In the genomic region with DNA sequence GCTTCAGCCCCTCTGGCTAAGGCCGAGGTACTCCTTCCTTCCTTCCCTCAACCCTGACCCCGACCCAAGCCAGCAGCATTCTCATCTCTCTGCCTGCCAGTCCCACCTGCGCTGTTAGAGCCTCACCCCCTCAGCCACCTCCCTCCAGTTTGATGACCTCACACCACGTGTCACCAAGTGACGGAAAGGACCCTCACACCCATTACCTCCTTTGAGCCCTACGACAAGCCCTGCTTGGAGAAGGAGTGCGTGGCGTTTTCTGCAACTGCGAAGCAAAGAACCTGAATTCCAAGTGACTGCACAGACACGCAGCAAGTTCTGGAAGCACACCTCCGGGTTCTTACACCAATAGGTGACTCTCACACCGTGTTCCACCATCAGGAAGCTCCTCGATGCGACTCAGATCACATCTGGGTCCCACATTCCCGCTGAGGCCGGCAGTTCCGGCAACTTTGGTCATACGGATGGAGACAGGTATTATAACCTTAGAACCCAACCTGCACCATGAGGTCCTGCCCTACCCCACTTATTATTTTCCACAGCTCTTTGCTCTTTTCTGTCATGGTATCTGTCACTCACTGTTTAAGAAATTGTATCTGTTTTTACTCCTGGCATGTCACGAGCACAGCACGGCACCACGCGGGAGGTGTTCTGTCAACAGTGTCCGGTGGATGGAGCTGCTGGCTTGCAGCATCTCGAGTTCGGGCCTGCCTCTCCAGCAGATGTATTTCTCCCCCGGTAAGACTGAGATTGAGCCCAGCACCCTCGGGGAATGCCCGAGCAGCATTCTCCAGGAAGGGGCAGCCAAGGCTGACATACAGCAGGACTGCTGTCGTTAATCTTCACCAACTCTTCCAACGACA, we compare ENCODE assay signal across 11 cellular contexts. TPM values are rescaled to one million over a fixed set of nuclear protein-coding genes. Genes with fewer than 3 reads are reported as not detected.
DNase-seq lines count a peak whose midpoint lies in the region; ATAC-seq and TF ChIP-seq lines count a peak whose summit lies in the region.
"Had no signal": no experiment of that assay in that cellular context is flagged by ENCODE, and none has a peak within 500 bp of the region (broad histone marks: within the 10 kb centered on the region; RNA-seq: fewer than 3 reads in every experiment).

No MANE protein-coding gene starts in this region.

- H3K79me2 ChIP-seq in OCI-LY3 (ENCODE audit: low read length), result no peaks in the 10 kb centered on the region

- no peak overlapping the region for H3K4me3 Mint-ChIP-seq in type B pancreatic cell
- H3K4me3 Mint-ChIP-seq: B cell; CD4-positive, alpha-beta T cell had no signal

- DNase-seq in left kidney (ENCODE audit: low read depth, low spot score), result peak; percentile 58
- no peak for DNase-seq in sciatic nerve (ENCODE audit: low spot score)
- DNase-seq in stimulated activated naive CD4-positive, alpha-beta T cell (lab: John Stamatoyannopoulos, UW), result no peak
- no peak for DNase-seq in islet precursor cell
- DNase-seq in RWPE1 (ENCODE audit: low spot score), result no peak
- no peak for DNase-seq in type B pancreatic cell (ENCODE audit: extremely low spot score, unreplicated experiment)
- DNase-seq: DMS 273 treated with DMSO at 0.1 percent for 48 hours had no signal

- no peak overlapping the region for H3K27ac Mint-ChIP-seq in type B pancreatic cell
- H3K27ac Mint-ChIP-seq: B cell; CD4-positive, alpha-beta T cell had no signal

- H3K9ac ChIP-seq in OCI-LY3 (ENCODE audit: low read length), result no peak overlapping the region

- CTCF ChIA-PET in RWPE1 (lab: Yijun Ruan, JAX), result interaction anchor here (0.6 to 1.0 kb wide), 3 partner anchors 9 to 33 kb away, joined by 3 to 6 read pairs (median 3); no protein-coding TSS in a partner anchor

- H2AFZ ChIP-seq in OCI-LY3 (ENCODE audit: low read depth, low read length), result no peak overlapping the region

- peak; percentile 61 for ATAC-seq in sciatic nerve

- peaks cover 31% of the 10 kb centered on the region for H3K27me3 Mint-ChIP-seq in type B pancreatic cell

- no peaks in the 10 kb centered on the region for H3K36me3 ChIP-seq in OCI-LY3 (replicated peaks; ENCODE audit: low read depth, low read length)

- peaks cover 9% of the 10 kb centered on the region; the same call in 1 of the 2 replicates for H3K27me3 ChIP-seq in OCI-LY3 (ENCODE audit: low read depth, low read length)

- H3K4me2 ChIP-seq in OCI-LY3 (ENCODE audit: low read length), result peak overlapping the region; percentile 53; the same call in 1 of the 2 replicates

- intact Hi-C loops in sciatic nerve (cut with DNase I), result no loop called here

- H3K4me1 Mint-ChIP-seq in type B pancreatic cell (ENCODE audit: unreplicated experiment), result peaks cover 1% of the 10 kb centered on the region
- H3K4me1 Mint-ChIP-seq: B cell had no signal

- H3K9me3 Mint-ChIP-seq in type B pancreatic cell, result no peaks in the 10 kb centered on the region
- H3K9me3 Mint-ChIP-seq: CD4-positive, alpha-beta T cell had no signal

- H3K9me3 ChIP-seq in OCI-LY3 (ENCODE audit: insufficient read depth, low read length), result no peaks in the 10 kb centered on the region

- no peaks in the 10 kb centered on the region for H3K4me1 ChIP-seq in OCI-LY3 (ENCODE audit: low read length)

- no peak overlapping the region for H3K27ac ChIP-seq in OCI-LY3 (ENCODE audit: low read length)
- H3K27ac ChIP-seq in RWPE1, result no peak overlapping the region

- H3K36me3 Mint-ChIP-seq in type B pancreatic cell, result no peaks in the 10 kb centered on the region

- TF ChIP-seq CTCF in OCI-LY3 (IDR thresholded peaks at IDR 0.05; ENCODE audit: low read depth, low read length) (no peak), RWPE1 (conservative IDR thresholded peaks at IDR 0.05; ENCODE audit: low read depth) (no peak), type B pancreatic cell (conservative IDR thresholded peaks at IDR 0.05) (no peak)

- no peaks in the 10 kb centered on the region for H4K20me1 ChIP-seq in OCI-LY3 (ENCODE audit: insufficient read depth, low read length)

- H3K4me3 ChIP-seq in OCI-LY3 (ENCODE audit: low read length), result no peak overlapping the region

- POLR2A ChIA-PET in RWPE1 (lab: Yijun Ruan, JAX; ENCODE audit: low non-redundant PET), result no interaction called here

RNA-seq across cellular contexts. Expression of a gene that starts 5.0 kb away (rescaled TPM):
- total RNA-seq in sciatic nerve, result 0.40 TPM
- 2.1 and 3.0 TPM in 2 replicates for total RNA-seq in type B pancreatic cell (ENCODE audit: low replicate concordance)
- total RNA-seq: B cell; CD4-positive, alpha-beta T cell had no signal

RNA-seq across cellular contexts. Expression of a gene that starts 43.7 kb away (rescaled TPM):
- total RNA-seq in sciatic nerve (0.85 TPM), type B pancreatic cell (ENCODE audit: low replicate concordance) (5.5 and 7.0 TPM in 2 replicates)
- total RNA-seq: Daoy had no signal
